10 cellular contexts compared by ENCODE assay signal in the genomic region with DNA sequence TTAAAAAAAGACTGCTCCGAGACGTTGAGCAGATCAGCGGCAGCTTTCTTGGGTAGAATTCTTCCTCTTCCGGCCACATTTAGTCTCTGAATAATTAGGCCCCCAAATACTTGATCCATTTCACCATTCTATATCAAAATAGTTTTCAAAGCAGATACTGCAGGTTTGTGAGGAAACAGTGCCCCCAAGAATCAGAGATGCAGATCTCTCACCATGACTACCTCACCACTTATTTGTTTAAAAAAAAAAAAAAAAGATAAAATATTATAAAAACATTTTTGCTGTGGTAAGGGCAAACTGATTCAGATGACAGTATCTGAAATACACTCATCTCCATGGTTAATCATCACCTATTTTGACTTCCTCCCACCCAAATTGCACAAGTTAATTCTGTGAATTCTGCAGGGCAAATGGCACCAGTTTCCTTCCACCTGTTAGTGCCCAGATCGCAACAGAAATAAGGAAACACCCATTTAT.
DNase-seq lines count a peak whose midpoint lies in the region; ATAC-seq and TF ChIP-seq lines count a peak whose summit lies in the region.
"Had no signal": no experiment of that assay in that cellular context is flagged by ENCODE, and none has a peak within 500 bp of the region (broad histone marks: within the 10 kb centered on the region; RNA-seq: fewer than 3 reads in every experiment).

No MANE protein-coding gene starts in this region.

- DNase-seq in activated CD8-positive, alpha-beta T cell treated with anti-CD3 and anti-CD28 coated beads, Interleukin-2, amount 10 ng/mL, durations not matched to agents 7 days and 5 days, result no peak
- peak in 5 of 10 donors; percentile 22 to 78 (median 69) for DNase-seq in naive thymus-derived CD8-positive, alpha-beta T cell
- DNase-seq in NCI-H2107 treated with DMSO at 0.1 percent for 48 hours (lab: John Stamatoyannopoulos, UW; ENCODE audit: unreplicated experiment) (no peak), SW480 (ENCODE audit: low spot score) (no peak), GM10266 (ENCODE audit: extremely low spot score) (no peak), NCI-H128 (lab: John Stamatoyannopoulos, UW; ENCODE audit: unreplicated experiment) (no peak)
- DNase-seq: foreskin fibroblast, GDM1 had no signal

- TF ChIP-seq CTCF in GM10266 (IDR thresholded peaks at IDR 0.05; ENCODE audit: control insufficient read depth, insufficient read depth, low read depth, missing control alignments), result no peak

- no peaks in the 10 kb centered on the region for H3K27me3 Mint-ChIP-seq in activated CD8-positive, alpha-beta T cell treated with anti-CD3 and anti-CD28 coated beads, Interleukin-2, amount 10 ng/mL, durations not matched to agents 7 days and 5 days (ENCODE audit: low read depth)
- no peaks in the 10 kb centered on the region for H3K27me3 Mint-ChIP-seq in naive thymus-derived CD8-positive, alpha-beta T cell

- POLR2A ChIA-PET in activated CD8-positive, alpha-beta T cell treated with anti-CD3 and anti-CD28 coated beads, Interleukin-2, amount 10 ng/mL, durations not matched to agents 7 days and 5 days (lab: Charles Lee), result interaction anchor here (0.9 to 2.6 kb wide), 4 partner anchors 11 to 274 kb away, joined by 3 to 10 read pairs (median 6); a partner anchor contains a TSS
- POLR2A ChIA-PET in naive thymus-derived CD8-positive, alpha-beta T cell (lab: Charles Lee), result interaction anchor here (0.7 to 12.4 kb wide), 13 partner anchors 8 to 274 kb away, joined by 3 to 314 read pairs (median 5); a partner anchor contains a TSS

- H3K36me3 Mint-ChIP-seq in activated CD8-positive, alpha-beta T cell treated with anti-CD3 and anti-CD28 coated beads, Interleukin-2, amount 10 ng/mL, durations not matched to agents 7 days and 5 days (ENCODE audit: low read depth), result peaks cover 76% of the 10 kb centered on the region
- H3K36me3 Mint-ChIP-seq in naive thymus-derived CD8-positive, alpha-beta T cell, result peaks cover 19 to 39% (median 25%) of the 10 kb centered on the region in 3 donors

- H3K27ac Mint-ChIP-seq in activated CD8-positive, alpha-beta T cell treated with anti-CD3 and anti-CD28 coated beads, Interleukin-2, amount 10 ng/mL, durations not matched to agents 7 days and 5 days, result peak overlapping the region; percentile 87
- peak overlapping the region; percentile 92 to 99 (median 98) for H3K27ac Mint-ChIP-seq in naive thymus-derived CD8-positive, alpha-beta T cell

- ATAC-seq in HG03060 (IDR thresholded peaks at IDR 0.05; ENCODE audit: low read depth, unreplicated experiment), result peak; percentile 52
- peak; percentile 32 for ATAC-seq in activated CD8-positive, alpha-beta T cell treated with anti-CD3 and anti-CD28 coated beads, Interleukin-2, amount 10 ng/mL, durations not matched to agents 7 days and 5 days
- ATAC-seq in naive thymus-derived CD8-positive, alpha-beta T cell, result peak; percentile 49 to 64

- H3K9me3 Mint-ChIP-seq in activated CD8-positive, alpha-beta T cell treated with anti-CD3 and anti-CD28 coated beads, Interleukin-2, amount 10 ng/mL, durations not matched to agents 7 days and 5 days (ENCODE audit: insufficient read depth), result peaks cover 14% of the 10 kb centered on the region
- peaks cover 0 to 9% (median 3%) of the 10 kb centered on the region in 9 donors for H3K9me3 Mint-ChIP-seq in naive thymus-derived CD8-positive, alpha-beta T cell

- peaks cover 88% of the 10 kb centered on the region for H3K4me1 Mint-ChIP-seq in activated CD8-positive, alpha-beta T cell treated with anti-CD3 and anti-CD28 coated beads, Interleukin-2, amount 10 ng/mL, durations not matched to agents 7 days and 5 days (ENCODE audit: low read depth)
- peaks cover 55 to 98% (median 93%) of the 10 kb centered on the region in 4 donors for H3K4me1 Mint-ChIP-seq in naive thymus-derived CD8-positive, alpha-beta T cell

- CTCF ChIA-PET in activated CD8-positive, alpha-beta T cell treated with anti-CD3 and anti-CD28 coated beads, Interleukin-2, amount 10 ng/mL, durations not matched to agents 7 days and 5 days (lab: Charles Lee), result interaction anchor here (0.6 to 5.7 kb wide), 6 partner anchors 10 to 35 kb away, joined by 3 to 25 read pairs (median 10); no protein-coding TSS in a partner anchor

- H3K4me3 ChIP-seq in GM08714 (ENCODE audit: low read length), result peak overlapping the region; percentile 16; the same call in 1 of the 2 replicates

- peak overlapping the region; percentile 67 for H3K4me3 Mint-ChIP-seq in activated CD8-positive, alpha-beta T cell treated with anti-CD3 and anti-CD28 coated beads, Interleukin-2, amount 10 ng/mL, durations not matched to agents 7 days and 5 days
- peak overlapping the region; percentile 66 to 92 (median 79) for H3K4me3 Mint-ChIP-seq in naive thymus-derived CD8-positive, alpha-beta T cell
